In the genomic region with DNA sequence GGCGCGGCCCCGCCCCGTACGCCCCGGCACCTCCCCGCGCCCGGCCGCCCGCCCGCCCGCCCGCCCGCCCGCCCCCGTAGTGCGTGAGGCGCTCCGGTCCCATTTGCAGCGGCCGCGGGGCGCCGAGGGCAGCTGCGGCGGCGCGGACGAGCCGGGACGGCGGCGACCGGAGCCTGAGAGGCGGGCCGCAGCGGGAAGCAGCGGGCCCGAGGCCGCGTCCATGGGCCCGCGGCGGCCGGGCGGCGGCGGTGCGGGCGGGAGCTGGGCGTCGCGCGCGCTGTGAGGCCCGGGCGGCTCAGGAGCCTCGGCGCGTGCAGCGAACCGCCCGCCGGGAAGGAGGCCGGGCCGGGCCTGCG, we compare ENCODE assay signal across 8 cellular contexts. TPM values are rescaled to one million over a fixed set of nuclear protein-coding genes. Genes with fewer than 3 reads are reported as not detected.
DNase-seq lines count a peak whose midpoint lies in the region; TF ChIP-seq lines count a peak whose summit lies in the region.

A gene with protein sequence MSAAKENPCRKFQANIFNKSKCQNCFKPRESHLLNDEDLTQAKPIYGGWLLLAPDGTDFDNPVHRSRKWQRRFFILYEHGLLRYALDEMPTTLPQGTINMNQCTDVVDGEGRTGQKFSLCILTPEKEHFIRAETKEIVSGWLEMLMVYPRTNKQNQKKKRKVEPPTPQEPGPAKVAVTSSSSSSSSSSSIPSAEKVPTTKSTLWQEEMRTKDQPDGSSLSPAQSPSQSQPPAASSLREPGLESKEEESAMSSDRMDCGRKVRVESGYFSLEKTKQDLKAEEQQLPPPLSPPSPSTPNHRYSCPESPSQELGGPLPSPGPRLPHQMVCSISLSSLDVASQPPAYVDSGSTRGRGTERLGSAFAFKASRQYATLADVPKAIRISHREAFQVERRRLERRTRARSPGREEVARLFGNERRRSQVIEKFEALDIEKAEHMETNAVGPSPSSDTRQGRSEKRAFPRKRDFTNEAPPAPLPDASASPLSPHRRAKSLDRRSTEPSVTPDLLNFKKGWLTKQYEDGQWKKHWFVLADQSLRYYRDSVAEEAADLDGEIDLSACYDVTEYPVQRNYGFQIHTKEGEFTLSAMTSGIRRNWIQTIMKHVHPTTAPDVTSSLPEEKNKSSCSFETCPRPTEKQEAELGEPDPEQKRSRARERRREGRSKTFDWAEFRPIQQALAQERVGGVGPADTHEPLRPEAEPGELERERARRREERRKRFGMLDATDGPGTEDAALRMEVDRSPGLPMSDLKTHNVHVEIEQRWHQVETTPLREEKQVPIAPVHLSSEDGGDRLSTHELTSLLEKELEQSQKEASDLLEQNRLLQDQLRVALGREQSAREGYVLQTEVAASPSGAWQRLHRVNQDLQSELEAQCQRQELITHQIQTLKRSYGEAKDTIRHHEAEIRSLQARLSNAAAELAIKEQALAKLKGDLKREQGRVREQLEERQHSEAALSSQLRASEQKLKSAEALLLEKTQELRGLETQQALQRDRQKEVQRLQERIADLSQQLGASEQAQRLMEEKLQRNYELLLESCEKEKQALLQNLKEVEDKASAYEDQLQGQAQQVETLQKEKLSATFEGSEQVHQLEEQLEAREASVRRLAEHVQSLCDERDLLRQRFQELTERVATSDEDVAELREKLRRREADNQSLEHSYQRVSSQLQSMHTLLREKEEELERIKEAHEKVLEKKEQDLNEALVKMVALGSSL (N-terminal part only) (plus strand): TSS at position 77 of the 356 bp plus-strand sequence. CDS start 392 bp downstream, outside the sequence.

- DNase-seq in GM06990 (ENCODE audit: extremely low read depth, insufficient read length), result no peak
- DNase-seq in effector CD8-positive, alpha-beta T cell (lab: John Stamatoyannopoulos, UW), result no peak
- no peak for DNase-seq in SKM-1 (lab: John Stamatoyannopoulos, UW; ENCODE audit: unreplicated experiment)
- no peak for DNase-seq in GM20000 (ENCODE audit: low spot score)
- no peak for DNase-seq in DMS153 treated with DMSO at 0.1 percent for 48 hours (lab: John Stamatoyannopoulos, UW; ENCODE audit: unreplicated experiment)

- H3K4me3 ChIP-seq in GM06990 (replicated peaks; ENCODE audit: low read depth, low read length) (peak within 1 kb of the TSS; percentile 69), Loucy (ENCODE audit: low read length, poor library complexity, severe bottlenecking) (peak within 1 kb of the TSS; percentile 80), ectodermal cell (ENCODE audit: insufficient read depth, low read depth, low read length) (peak within 1 kb of the TSS; percentile 82), muscle layer of duodenum (ENCODE audit: low read depth in 1 of 2, low read length in 2 of 2) (peak within 1 kb of the TSS; percentile 86 to 92)

- H3K9me3 ChIP-seq in Loucy (ENCODE audit: insufficient read depth, low read depth, low read length) (no peaks in the 10 kb centered on the region), ectodermal cell (ENCODE audit: control insufficient read depth, low read length) (no peaks in the 10 kb centered on the region), muscle layer of duodenum (ENCODE audit: control insufficient read depth in 1 of 2, low read length in 2 of 2) (no peaks in the 10 kb centered on the region)

- peak within 1 kb of the TSS; percentile 98 for H3K4me2 ChIP-seq in Loucy (ENCODE audit: low read depth, low read length, poor library complexity, severe bottlenecking)

- peaks cover 42% of the 10 kb centered on the region for H4K20me1 ChIP-seq in Loucy (ENCODE audit: insufficient read depth, low read length, poor library complexity, severe bottlenecking)

- no peaks in the 10 kb centered on the region for H3K9me2 ChIP-seq in Loucy (replicated peaks; ENCODE audit: low read depth, low read length)

- WGBS in ectodermal cell, 2 experiments, result 1% methylated on average over 61 to 68 of the region's 68 CpGs

- H2AFZ ChIP-seq in Loucy (ENCODE audit: low read length), result peak within 1 kb of the TSS; percentile 97

- H3K36me3 ChIP-seq in GM06990 (ENCODE audit: control insufficient read depth, insufficient read depth, low read length) (no peaks in the 10 kb centered on the region), Loucy (ENCODE audit: insufficient read depth, low read length) (no peaks in the 10 kb centered on the region), ectodermal cell (ENCODE audit: control insufficient read depth, insufficient read depth, low read length) (peaks cover 5% of the 10 kb centered on the region), muscle layer of duodenum (ENCODE audit: control insufficient read depth in 1 of 2, insufficient read depth in 2 of 2, low read length in 2 of 2) (no peaks in the 10 kb centered on the region)

- H3F3A ChIP-seq in Loucy (ENCODE audit: low read depth), result 0 out of 2 replicates have a peak, but pooled peaks cover 5% of the 10 kb centered on the region

- H3K9ac ChIP-seq in Loucy (ENCODE audit: low read depth, low read length, poor library complexity, severe bottlenecking), result peak within 1 kb of the TSS; percentile 82

- H3K79me2 ChIP-seq in Loucy (ENCODE audit: insufficient read depth, low read length), result peaks cover 48% of the 10 kb centered on the region

- H3K27me3 ChIP-seq in GM06990 (replicated peaks; ENCODE audit: control insufficient read depth, insufficient read depth, low read length), result no peaks in the 10 kb centered on the region
- H3K27me3 ChIP-seq in Loucy (ENCODE audit: insufficient read depth, low read length, poor library complexity, severe bottlenecking), result no peaks in the 10 kb centered on the region
- no peaks in the 10 kb centered on the region for H3K27me3 ChIP-seq in ectodermal cell (ENCODE audit: control insufficient read depth, insufficient read depth, low read length, poor library complexity, severe bottlenecking)
- H3K27me3 ChIP-seq in muscle layer of duodenum (ENCODE audit: low read depth, low read length), result no peaks in the 10 kb centered on the region

- TF ChIP-seq CTCF in GM06990 (IDR thresholded peaks at IDR 0.05; ENCODE audit: insufficient read depth, low read length, poor library complexity, severe bottlenecking) (no peak), Loucy (conservative IDR thresholded peaks at IDR 0.05; ENCODE audit: low read length) (no peak), GM20000 (IDR thresholded peaks at IDR 0.05; ENCODE audit: extremely low read depth, missing control alignments) (no peak)

- no peak within 1 kb of the TSS for H3K27ac ChIP-seq in ectodermal cell (ENCODE audit: insufficient read depth, low read depth, low read length, poor library complexity, severe bottlenecking)
- H3K27ac ChIP-seq in muscle layer of duodenum (ENCODE audit: low read length), result peak within 1 kb of the TSS; percentile 86

- peaks cover 42% of the 10 kb centered on the region for H3K4me1 ChIP-seq in Loucy (ENCODE audit: insufficient read depth, low read length, poor library complexity, severe bottlenecking)
- H3K4me1 ChIP-seq in ectodermal cell (ENCODE audit: control insufficient read depth, insufficient read depth, low read length), result peaks cover 25% of the 10 kb centered on the region
- peaks cover 27 to 37% of the 10 kb centered on the region in 2 donors for H3K4me1 ChIP-seq in muscle layer of duodenum (ENCODE audit: control insufficient read depth in 1 of 2, insufficient read depth in 2 of 2, low read length in 2 of 2)

RNA-seq across cellular contexts. Expression of the gene that starts here (rescaled TPM):
- 114 TPM for polyA plus RNA-seq in ectodermal cell (2013, experiment 1 of 4)
- 106 TPM for polyA plus RNA-seq in ectodermal cell (2013, experiment 2 of 4)
- polyA plus RNA-seq in ectodermal cell (2013, experiment 3 of 4), result 79.6 TPM
- 86.4 TPM for polyA plus RNA-seq in ectodermal cell (2013, experiment 4 of 4)
